In genomic region chr2:7517122-7517487, GRCh38 we compare ENCODE assay signal across 13 cellular contexts.
A peak's percentile ranks its signal among the peaks of the same experiment; 100 is the strongest.
DNase-seq lines count a peak whose midpoint lies in the region; ATAC-seq and TF ChIP-seq lines count a peak whose summit lies in the region.
"Had no signal": no experiment of that assay in that cellular context is flagged by ENCODE, and none has a peak within 500 bp of the region (broad histone marks: within the 10 kb centered on the region; RNA-seq: fewer than 3 reads in every experiment).

No MANE protein-coding gene starts in this region.

- peaks cover 33% of the 10 kb centered on the region for H3K36me3 Mint-ChIP-seq in activated CD8-positive, alpha-beta memory T cell treated with anti-CD3 and anti-CD28 coated beads, Interleukin-2, amount 10 ng/mL, durations not matched to agents 7 days and 5 days
- no peaks in the 10 kb centered on the region for H3K36me3 Mint-ChIP-seq in neural progenitor cell
- H3K36me3 Mint-ChIP-seq: stimulated activated naive B cell treated with anti-CD40 and anti-IgM and Interleukin-4, amounts not matched to agents 10 μg/mL and 1 μg/mL and 100 μg/mL, for 72 hours had no signal

- H3K27me3 Mint-ChIP-seq in activated CD8-positive, alpha-beta memory T cell treated with anti-CD3 and anti-CD28 coated beads, Interleukin-2, amount 10 ng/mL, durations not matched to agents 7 days and 5 days: no peaks in the 10 kb centered on the region
- H3K27me3 Mint-ChIP-seq in neural progenitor cell (ENCODE audit: insufficient read depth, low read depth): no peaks in the 10 kb centered on the region

- peak overlapping the region; percentile 93 for H3K27ac Mint-ChIP-seq in activated CD8-positive, alpha-beta memory T cell treated with anti-CD3 and anti-CD28 coated beads, Interleukin-2, amount 10 ng/mL, durations not matched to agents 7 days and 5 days
- no peak overlapping the region for H3K27ac Mint-ChIP-seq in neural progenitor cell
- H3K27ac Mint-ChIP-seq: B cell; stimulated activated naive B cell treated with anti-CD40 and anti-IgM and Interleukin-4, amounts not matched to agents 10 μg/mL and 1 μg/mL and 100 μg/mL, for 72 hours had no signal

- H3K36me3 ChIP-seq in neural progenitor cell (no peaks in the 10 kb centered on the region), esophagus muscularis mucosa (no peaks in the 10 kb centered on the region)
- H3K36me3 ChIP-seq: MG63, pancreas had no signal

- peaks cover 8% of the 10 kb centered on the region for H3K9me3 Mint-ChIP-seq in activated CD8-positive, alpha-beta memory T cell treated with anti-CD3 and anti-CD28 coated beads, Interleukin-2, amount 10 ng/mL, durations not matched to agents 7 days and 5 days (ENCODE audit: low read depth)
- no peaks in the 10 kb centered on the region for H3K9me3 Mint-ChIP-seq in neural progenitor cell
- H3K9me3 Mint-ChIP-seq: stimulated activated naive B cell treated with anti-CD40 and anti-IgM and Interleukin-4, amounts not matched to agents 10 μg/mL and 1 μg/mL and 100 μg/mL, for 72 hours had no signal

- H3K79me2 ChIP-seq in neural progenitor cell (ENCODE audit: low read depth): no peaks in the 10 kb centered on the region

- H3K27me3 ChIP-seq in neural progenitor cell (no peaks in the 10 kb centered on the region), esophagus muscularis mucosa (no peaks in the 10 kb centered on the region)
- H3K27me3 ChIP-seq: MG63, pancreas had no signal

- H2AFZ ChIP-seq in neural progenitor cell (replicated peaks): no peak overlapping the region

- WGBS in esophagus muscularis mucosa: 39% methylated on average over 6 of the region's 6 CpGs

- no peak overlapping the region for H3K27ac ChIP-seq in neural progenitor cell
- H3K27ac ChIP-seq in esophagus muscularis mucosa (replicated peaks in 1 of 4): no peak overlapping the region
- H3K27ac ChIP-seq: pancreas had no signal

- no peaks in the 10 kb centered on the region for H3F3A ChIP-seq in neural progenitor cell (ENCODE audit: low read depth)

- CTCF ChIA-PET in activated CD8-positive, alpha-beta memory T cell treated with anti-CD3 and anti-CD28 coated beads, Interleukin-2, amount 10 ng/mL, durations not matched to agents 7 days and 5 days (lab: Charles Lee): no interaction called here

- H3K4me2 ChIP-seq in neural progenitor cell: no peak overlapping the region

- no peaks in the 10 kb centered on the region for H3K4me1 ChIP-seq in neural progenitor cell
- H3K4me1 ChIP-seq in esophagus muscularis mucosa: no peaks in the 10 kb centered on the region
- H3K4me1 ChIP-seq: pancreas had no signal

- ATAC-seq in activated CD8-positive, alpha-beta memory T cell treated with anti-CD3 and anti-CD28 coated beads, Interleukin-2, amount 10 ng/mL, durations not matched to agents 7 days and 5 days: peak; percentile 96
- no peak for ATAC-seq in GM18873 (IDR thresholded peaks at IDR 0.05; ENCODE audit: low FRiP score, unreplicated experiment)
- ATAC-seq: pancreas had no signal

- intact Hi-C loops in posterior cingulate gyrus (cut with DNase I): no loop called here
- intact Hi-C loops in esophagus muscularis mucosa (cut with DNase I): no loop called here

- H3K4me3 Mint-ChIP-seq in activated CD8-positive, alpha-beta memory T cell treated with anti-CD3 and anti-CD28 coated beads, Interleukin-2, amount 10 ng/mL, durations not matched to agents 7 days and 5 days: peak overlapping the region; percentile 57
- H3K4me3 Mint-ChIP-seq in neural progenitor cell: no peak overlapping the region
- H3K4me3 Mint-ChIP-seq: B cell; stimulated activated naive B cell treated with anti-CD40 and anti-IgM and Interleukin-4, amounts not matched to agents 10 μg/mL and 1 μg/mL and 100 μg/mL, for 72 hours had no signal

- TF ChIP-seq POLR2A in esophagus muscularis mucosa (IDR thresholded peaks at IDR 0.05; ENCODE audit: low read depth): no peak

- H3K9ac ChIP-seq in neural progenitor cell: no peak overlapping the region

- TF ChIP-seq EP300 in esophagus muscularis mucosa (IDR thresholded peaks at IDR 0.05): no peak

- no peaks in the 10 kb centered on the region for H4K20me1 ChIP-seq in neural progenitor cell (ENCODE audit: low read depth)

- H3K9me3 ChIP-seq in neural progenitor cell (ENCODE audit: low read depth) (no peaks in the 10 kb centered on the region), esophagus muscularis mucosa (no peaks in the 10 kb centered on the region)
- H3K9me3 ChIP-seq: MG63, pancreas had no signal

- DNase-seq in stimulated activated naive CD4-positive, alpha-beta T cell (lab: John Stamatoyannopoulos, UW): peak in 4 of 6 experiments; percentile 0 to 51 (median 38)
- no peak for DNase-seq in stimulated activated naive CD4-positive, alpha-beta T cell treated with Interleukin-2 at 50 U/mL for 16 hours (lab: John Stamatoyannopoulos, UW)
- DNase-seq in activated CD8-positive, alpha-beta memory T cell treated with anti-CD3 and anti-CD28 coated beads, Interleukin-2, amount 10 ng/mL, durations not matched to agents 7 days and 5 days: peak; percentile 72
- DNase-seq in fibroblast of mammary gland (ENCODE audit: low read depth): peak; percentile 65
- DNase-seq in neural progenitor cell (ENCODE audit: low spot score): no peak
- DNase-seq in posterior cingulate gyrus: no peak
- DNase-seq in esophagus muscularis mucosa (ENCODE audit: extremely low spot score): no peak
- DNase-seq: hippocampal formation; MG63; pancreas; stimulated activated naive B cell treated with anti-CD40 and anti-IgM and Interleukin-4, amounts not matched to agents 10 μg/mL and 1 μg/mL and 100 μg/mL, for 72 hours had no signal

- peaks cover 56% of the 10 kb centered on the region for H3K4me1 Mint-ChIP-seq in activated CD8-positive, alpha-beta memory T cell treated with anti-CD3 and anti-CD28 coated beads, Interleukin-2, amount 10 ng/mL, durations not matched to agents 7 days and 5 days
- H3K4me1 Mint-ChIP-seq in neural progenitor cell: peaks cover 2% of the 10 kb centered on the region
- H3K4me1 Mint-ChIP-seq: B cell had no signal

- no peak for TF ChIP-seq CTCF in fibroblast of mammary gland (conservative IDR thresholded peaks at IDR 0.05; ENCODE audit: control insufficient read depth, insufficient read depth, low read depth, low read length)
- TF ChIP-seq CTCF in neural progenitor cell (IDR thresholded peaks at IDR 0.05): no peak
- TF ChIP-seq CTCF in esophagus muscularis mucosa (IDR thresholded peaks at IDR 0.05): no peak

- H3K4me3 ChIP-seq in fibroblast of mammary gland (ENCODE audit: control insufficient read depth, low read depth, low read length) (no peak overlapping the region), neural progenitor cell (no peak overlapping the region), esophagus muscularis mucosa (no peak overlapping the region)
- H3K4me3 ChIP-seq: MG63, pancreas had no signal

Comparison
In these comparisons a context has a peak if more than half of its experiments do, and no peak if none do; other contexts are left out.
1. DNase-seq: peak in stimulated activated naive CD4-positive, alpha-beta T cell (4 of 6), activated CD8-positive, alpha-beta memory T cell treated with anti-CD3 and anti-CD28 coated beads, Interleukin-2, amount 10 ng/mL, durations not matched to agents 7 days and 5 days (single experiment) and fibroblast of mammary gland (single experiment); none in stimulated activated naive CD4-positive, alpha-beta T cell treated with Interleukin-2 at 50 U/mL for 16 hours (single experiment), neural progenitor cell (single experiment), posterior cingulate gyrus (0 of 10) and esophagus muscularis mucosa (single experiment).